Comparison of ENCODE assay signal across 10 cellular contexts in the genomic region with DNA sequence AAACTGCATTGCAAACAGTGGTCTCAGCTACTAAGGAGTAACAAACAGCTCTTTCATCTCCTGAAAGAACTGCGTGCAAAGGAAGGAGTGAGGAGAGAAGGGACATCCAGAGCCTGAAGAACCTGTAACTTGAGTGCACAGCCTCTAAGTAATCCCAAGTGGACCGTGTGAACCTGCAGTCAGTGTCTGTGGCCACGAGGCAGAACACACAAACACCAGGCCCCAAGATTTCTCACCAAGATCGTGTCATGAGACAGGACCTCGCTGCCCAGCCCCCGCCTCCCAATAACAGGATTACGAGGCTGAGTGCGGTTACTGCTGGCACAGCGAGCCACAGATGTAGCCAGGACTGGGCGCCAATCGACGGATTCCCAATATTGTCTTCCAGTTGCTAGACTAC.
DNase-seq lines count a peak whose midpoint lies in the region; ATAC-seq and TF ChIP-seq lines count a peak whose summit lies in the region.
"Had no signal": no experiment of that assay in that cellular context is flagged by ENCODE, and none has a peak within 500 bp of the region (broad histone marks: within the 10 kb centered on the region; RNA-seq: fewer than 3 reads in every experiment).

No MANE protein-coding gene starts in this region.

- ATAC-seq in thoracic aorta (ENCODE audit: insufficient number of reproducible peaks, low FRiP score, low read depth) (no peak), GM19397 (IDR thresholded peaks at IDR 0.05; ENCODE audit: unreplicated experiment) (no peak), HG02678 (IDR thresholded peaks at IDR 0.05; ENCODE audit: unreplicated experiment) (no peak)

- H3K27ac ChIP-seq in esophagus (ENCODE audit: low read depth in 2 of 2, low read length in 1 of 2) (peak overlapping the region; percentile 13 to 65), thoracic aorta (peak overlapping the region; percentile 74 to 75)

- DNase-seq in RPMI7951 (ENCODE audit: low read depth) (peak; percentile 48), midbrain (lab: John Stamatoyannopoulos, UW) (peak; percentile 56), thoracic aorta (ENCODE audit: low spot score) (peak; percentile 65), kidney glomerular epithelial cell (lab: John Stamatoyannopoulos, UW) (no peak)
- no peak for DNase-seq in stimulated activated CD8-positive, alpha-beta memory T cell treated with anti-CD3 and anti-CD28 coated beads, Interleukin-4, amount 100 ng/mL, for 48 hours
- DNase-seq: activated CD4-positive, CD25-positive, alpha-beta regulatory T cell; NCI-H69 had no signal

- H3K27me3 ChIP-seq in esophagus (ENCODE audit: control insufficient read depth in 1 of 2, insufficient read depth in 2 of 2, low read length in 2 of 2) (no peaks in the 10 kb centered on the region), thoracic aorta (replicated peaks; ENCODE audit: insufficient read depth) (no peaks in the 10 kb centered on the region)

- H3K4me3 ChIP-seq in esophagus (ENCODE audit: low read depth in 1 of 2, low read length in 2 of 2) = no peak overlapping the region
- no peak overlapping the region for H3K4me3 ChIP-seq in thoracic aorta

- H3K4me1 ChIP-seq in esophagus (ENCODE audit: control insufficient read depth in 2 of 2, insufficient read depth in 2 of 2, low read length in 1 of 2) (peaks cover 0 to 10% of the 10 kb centered on the region in 2 donors), thoracic aorta (ENCODE audit: control insufficient read depth in 1 of 2, low read depth in 2 of 2) (peaks cover 31 to 88% of the 10 kb centered on the region in 2 donors)

- 63 to 65% methylated on average over 12 of the region's 12 CpGs for WGBS in esophagus, 2 donors

- no peak for TF ChIP-seq CTCF in thoracic aorta (IDR thresholded peaks at IDR 0.05)

- H3K36me3 ChIP-seq in esophagus (ENCODE audit: control insufficient read depth in 2 of 2, insufficient read depth in 2 of 2, low read length in 1 of 2) = no peaks in the 10 kb centered on the region
- no peaks in the 10 kb centered on the region for H3K36me3 ChIP-seq in thoracic aorta

- H3K9me3 ChIP-seq in esophagus (ENCODE audit: control insufficient read depth in 2 of 2, insufficient read depth in 1 of 2, low read depth in 1 of 2, low read length in 1 of 2) (no peaks in the 10 kb centered on the region), thoracic aorta (no peaks in the 10 kb centered on the region)

Comparison
In these comparisons a context has a peak if more than half of its experiments do, and no peak if none do; other contexts are left out.
1. DNase-seq: peak in RPMI7951 (single experiment), midbrain (single experiment) and thoracic aorta (single experiment); none in stimulated activated CD8-positive, alpha-beta memory T cell treated with anti-CD3 and anti-CD28 coated beads, Interleukin-4, amount 100 ng/mL, for 48 hours (single experiment) and kidney glomerular epithelial cell (single experiment).